11 cellular contexts compared by ENCODE assay signal in the genomic region with DNA sequence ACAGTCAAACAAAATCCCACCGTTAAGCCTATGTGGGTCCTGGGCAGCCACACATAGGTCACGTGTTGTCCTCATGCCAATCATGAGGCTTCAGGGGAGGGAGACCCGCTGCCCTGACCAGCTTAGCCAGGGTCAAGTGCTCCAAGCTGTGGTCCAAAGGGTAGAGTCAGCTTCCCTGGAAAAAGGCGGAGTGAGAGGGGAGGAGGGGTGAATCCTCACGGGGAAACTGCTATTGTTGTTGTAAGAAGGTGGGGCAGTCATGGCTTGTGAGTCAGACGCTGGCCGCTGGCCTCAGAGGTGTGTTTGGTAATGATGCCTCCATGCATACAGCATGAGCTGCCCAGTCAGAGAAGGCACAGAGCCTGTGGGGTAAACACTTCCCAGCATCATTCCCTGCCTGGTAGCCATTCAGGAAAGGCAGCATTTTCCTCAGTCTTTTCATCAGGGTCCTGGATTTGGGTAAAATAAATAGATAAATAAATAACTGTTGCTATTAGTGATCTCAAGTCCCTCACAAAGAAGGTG. TPM values are rescaled to one million over a fixed set of nuclear protein-coding genes. Genes with fewer than 3 reads are reported as not detected.
DNase-seq lines count a peak whose midpoint lies in the region; ATAC-seq lines count a peak whose summit lies in the region.
"Had no signal": no experiment of that assay in that cellular context is flagged by ENCODE, and none has a peak within 500 bp of the region (broad histone marks: within the 10 kb centered on the region; RNA-seq: fewer than 3 reads in every experiment).

No MANE protein-coding gene starts in this region.

- H3K9me3 Mint-ChIP-seq in activated naive CD8-positive, alpha-beta T cell treated with anti-CD3 and anti-CD28 coated beads for 36 hours: no peaks in the 10 kb centered on the region
- H3K9me3 Mint-ChIP-seq: T-helper 1 cell treated with Interleukin-12 subunit alpha and Interleukin-12 subunit beta and Interleukin-4 antibody, amounts not matched to agents 30 μg/mL and 1 μg/mL, for 36 hours had no signal

- H3K27ac ChIP-seq in epithelial cell of prostate: peak overlapping the region; percentile 57

- H3K36me3 Mint-ChIP-seq in activated naive CD8-positive, alpha-beta T cell treated with anti-CD3 and anti-CD28 coated beads for 36 hours: no peaks in the 10 kb centered on the region
- H3K36me3 Mint-ChIP-seq: CD8-positive, alpha-beta memory T cell had no signal

- peaks cover 10% of the 10 kb centered on the region for H3K27me3 Mint-ChIP-seq in activated naive CD8-positive, alpha-beta T cell treated with anti-CD3 and anti-CD28 coated beads for 36 hours

- no peak for ATAC-seq in GM21447 (IDR thresholded peaks at IDR 0.05; ENCODE audit: unreplicated experiment)
- ATAC-seq in HG03469 (IDR thresholded peaks at IDR 0.05; ENCODE audit: unreplicated experiment): no peak

- no peak overlapping the region for H3K4me3 Mint-ChIP-seq in activated naive CD8-positive, alpha-beta T cell treated with anti-CD3 and anti-CD28 coated beads for 36 hours
- H3K4me3 Mint-ChIP-seq: CD8-positive, alpha-beta memory T cell; T-helper 1 cell treated with Interleukin-12 subunit alpha and Interleukin-12 subunit beta and Interleukin-4 antibody, amounts not matched to agents 30 μg/mL and 1 μg/mL, for 36 hours had no signal

- no peaks in the 10 kb centered on the region for H3K4me1 Mint-ChIP-seq in activated naive CD8-positive, alpha-beta T cell treated with anti-CD3 and anti-CD28 coated beads for 36 hours
- H3K4me1 Mint-ChIP-seq: CD8-positive, alpha-beta memory T cell had no signal

- H3K27ac Mint-ChIP-seq in activated naive CD8-positive, alpha-beta T cell treated with anti-CD3 and anti-CD28 coated beads for 36 hours: no peak overlapping the region
- H3K27ac Mint-ChIP-seq: T-helper 1 cell treated with Interleukin-12 subunit alpha and Interleukin-12 subunit beta and Interleukin-4 antibody, amounts not matched to agents 30 μg/mL and 1 μg/mL, for 36 hours had no signal

- DNase-seq in AG08396 (ENCODE audit: low spot score): peak; percentile 49
- DNase-seq in NCI-H69 (lab: John Stamatoyannopoulos, UW): peak; percentile 9
- peak; percentile 84 for DNase-seq in epithelial cell of prostate (ENCODE audit: low read depth, low spot score)
- DNase-seq in mucosa of gallbladder (ENCODE audit: low spot score): peak; percentile 87
- DNase-seq in retina: no peak
- DNase-seq in activated naive CD8-positive, alpha-beta T cell treated with anti-CD3 and anti-CD28 coated beads for 36 hours: no peak
- DNase-seq: CD8-positive, alpha-beta memory T cell; NCI-H1417 had no signal

RNA-seq across cellular contexts. Expression of gene CST3, which starts 8.7 kb away (rescaled TPM):
- 2,306 TPM for total RNA-seq in mucosa of gallbladder
- under 1 TPM; 0.54 to 0.62 TPM for total RNA-seq in activated naive CD8-positive, alpha-beta T cell treated with anti-CD3 and anti-CD28 coated beads for 36 hours

RNA-seq across cellular contexts. Expression of gene CST9, which starts 23.4 kb away (rescaled TPM):
- total RNA-seq in mucosa of gallbladder: not detected
- not detected for total RNA-seq in activated naive CD8-positive, alpha-beta T cell treated with anti-CD3 and anti-CD28 coated beads for 36 hours
- total RNA-seq: CD8-positive, alpha-beta memory T cell had no signal

RNA-seq across cellular contexts. Expression of gene CST4, which starts 59.8 kb away (rescaled TPM):
- total RNA-seq in mucosa of gallbladder: 3.7 TPM
- total RNA-seq in activated naive CD8-positive, alpha-beta T cell treated with anti-CD3 and anti-CD28 coated beads for 36 hours: not detected
- total RNA-seq: CD8-positive, alpha-beta memory T cell had no signal

Comparison
In these comparisons a context has a peak if more than half of its experiments do, and no peak if none do; other contexts are left out.
1. DNase-seq: peak in AG08396 (single experiment), NCI-H69 (single experiment), epithelial cell of prostate (single experiment) and mucosa of gallbladder (single experiment); none in retina (single experiment) and activated naive CD8-positive, alpha-beta T cell treated with anti-CD3 and anti-CD28 coated beads for 36 hours (single experiment).
2. RNA of gene CST3, which starts 8.7 kb away (total RNA-seq): 2,306 TPM in mucosa of gallbladder (single experiment); 0.54 to 0.62 TPM in activated naive CD8-positive, alpha-beta T cell treated with anti-CD3 and anti-CD28 coated beads for 36 hours; every median in the first group is over 1,000 times any median in the second.